8 cellular contexts compared by ENCODE assay signal in the genomic region with DNA sequence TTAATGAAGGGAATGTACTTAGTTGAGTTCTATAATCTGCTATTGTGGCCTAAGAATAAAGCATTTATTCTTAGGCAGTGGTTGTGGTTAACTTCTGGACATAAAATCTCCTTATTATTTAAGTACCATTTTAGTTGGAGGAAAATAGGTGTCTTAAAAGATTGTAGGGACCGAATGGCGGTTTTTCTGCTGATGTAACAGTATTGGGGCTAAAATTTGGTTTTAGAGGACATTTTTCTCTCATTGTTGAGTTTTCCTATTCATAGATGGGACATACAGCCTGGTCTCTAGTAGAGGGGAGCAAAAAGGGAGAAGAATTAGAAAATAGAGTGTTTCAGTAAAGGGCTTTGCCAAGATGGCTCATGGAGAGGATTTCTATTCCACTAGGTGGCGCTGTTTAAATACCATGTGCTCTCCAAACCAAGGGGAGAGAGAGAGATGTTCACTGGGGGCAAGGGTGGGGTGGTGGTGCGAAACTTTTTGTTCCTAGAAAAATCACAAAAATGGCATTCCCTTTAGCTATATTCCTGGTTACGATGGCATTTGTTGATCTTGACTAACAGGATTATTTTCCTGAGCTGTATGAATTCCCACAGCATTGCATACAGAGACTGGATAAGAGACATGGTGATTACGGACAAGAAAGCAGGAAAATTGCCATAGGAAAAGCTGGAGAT.
DNase-seq lines count a peak whose midpoint lies in the region; ATAC-seq and TF ChIP-seq lines count a peak whose summit lies in the region.

No MANE protein-coding gene starts in this region.

- H3K27ac Mint-ChIP-seq in memory B cell, result no peak overlapping the region

- H3K36me3 ChIP-seq in GM06990 (ENCODE audit: control insufficient read depth, insufficient read depth, low read length), result no peaks in the 10 kb centered on the region

- in situ Hi-C loops in ACHN (cut with HindIII; ENCODE audit: low pct_ligation_motif_present, low pct_unique_long_range_greater_than_20kb, low sequenced_read_pairs), result no loop called here

- no peak overlapping the region for H3K4me3 Mint-ChIP-seq in memory B cell

- DNase-seq in ACHN (peak; percentile 71), GM06990 (ENCODE audit: extremely low read depth, insufficient read length) (no peak), NCI-H1092 treated with DMSO at 0.1 percent for 48 hours (lab: John Stamatoyannopoulos, UW) (peak; percentile 80), T-helper 1 cell (peak in 4 of 5 donors; percentile 23 to 63 (median 34)), memory B cell (ENCODE audit: low spot score in 2 of 2) (peak; percentile 40 to 74), stromal cell of bone marrow (ENCODE audit: low read depth) (peak; percentile 55)
- DNase-seq in effector CD4-positive, alpha-beta T cell, result peak; percentile 41

- H3K4me1 Mint-ChIP-seq in memory B cell, result peaks cover 3% of the 10 kb centered on the region

- H3K36me3 Mint-ChIP-seq in memory B cell, result no peaks in the 10 kb centered on the region

- H3K9me3 Mint-ChIP-seq in memory B cell, result no peaks in the 10 kb centered on the region

- H3K4me3 ChIP-seq in GM06990 (replicated peaks; ENCODE audit: low read depth, low read length), result no peak overlapping the region

- H3K27me3 ChIP-seq in GM06990 (replicated peaks; ENCODE audit: control insufficient read depth, insufficient read depth, low read length), result no peaks in the 10 kb centered on the region

- peaks cover 3% of the 10 kb centered on the region for H3K27me3 Mint-ChIP-seq in memory B cell

- TF ChIP-seq CTCF in GM06990 (IDR thresholded peaks at IDR 0.05; ENCODE audit: insufficient read depth, low read length, poor library complexity, severe bottlenecking), result peak; percentile 68

- ATAC-seq in memory B cell (ENCODE audit: low read depth) (peak; percentile 89), GM18861 (IDR thresholded peaks at IDR 0.05; ENCODE audit: unreplicated experiment) (no peak)
